In the genomic region with DNA sequence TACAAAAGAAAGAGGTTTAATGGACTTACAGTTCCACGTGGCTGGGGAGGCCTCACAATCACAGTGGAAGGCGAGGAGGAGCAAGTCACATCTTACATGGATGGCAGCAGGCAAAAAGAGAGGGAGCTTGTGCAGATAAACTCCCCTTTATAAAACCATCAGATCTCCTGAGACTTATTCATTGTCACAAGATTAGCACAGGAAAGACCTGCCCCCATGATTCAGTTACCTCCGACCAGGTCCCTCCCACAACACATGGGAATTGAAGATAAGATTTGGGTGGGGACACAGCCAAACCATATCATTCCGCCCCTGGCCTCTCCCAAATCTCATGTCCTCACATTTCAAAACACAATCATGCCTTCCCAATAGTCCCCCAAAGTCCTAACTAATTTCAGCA, we compare ENCODE assay signal across 1 cellular context.
TF ChIP-seq lines count a peak whose summit lies in the region.

No MANE protein-coding gene starts in this region.

TF ChIP-seq in HepG2, 621 proteins besides CTCF, POLR2A, EP300 and RAD21:
- TF ChIP-seq ZNF431 (CRISPR knock-in tag; IDR thresholded peaks at IDR 0.05; ENCODE audit: borderline replicate concordance, low read depth) = 0 out of 2 replicates have a peak, but pooled peaks have one; percentile 39
